ENCODE assay signal across 8 cellular contexts in the genomic region with DNA sequence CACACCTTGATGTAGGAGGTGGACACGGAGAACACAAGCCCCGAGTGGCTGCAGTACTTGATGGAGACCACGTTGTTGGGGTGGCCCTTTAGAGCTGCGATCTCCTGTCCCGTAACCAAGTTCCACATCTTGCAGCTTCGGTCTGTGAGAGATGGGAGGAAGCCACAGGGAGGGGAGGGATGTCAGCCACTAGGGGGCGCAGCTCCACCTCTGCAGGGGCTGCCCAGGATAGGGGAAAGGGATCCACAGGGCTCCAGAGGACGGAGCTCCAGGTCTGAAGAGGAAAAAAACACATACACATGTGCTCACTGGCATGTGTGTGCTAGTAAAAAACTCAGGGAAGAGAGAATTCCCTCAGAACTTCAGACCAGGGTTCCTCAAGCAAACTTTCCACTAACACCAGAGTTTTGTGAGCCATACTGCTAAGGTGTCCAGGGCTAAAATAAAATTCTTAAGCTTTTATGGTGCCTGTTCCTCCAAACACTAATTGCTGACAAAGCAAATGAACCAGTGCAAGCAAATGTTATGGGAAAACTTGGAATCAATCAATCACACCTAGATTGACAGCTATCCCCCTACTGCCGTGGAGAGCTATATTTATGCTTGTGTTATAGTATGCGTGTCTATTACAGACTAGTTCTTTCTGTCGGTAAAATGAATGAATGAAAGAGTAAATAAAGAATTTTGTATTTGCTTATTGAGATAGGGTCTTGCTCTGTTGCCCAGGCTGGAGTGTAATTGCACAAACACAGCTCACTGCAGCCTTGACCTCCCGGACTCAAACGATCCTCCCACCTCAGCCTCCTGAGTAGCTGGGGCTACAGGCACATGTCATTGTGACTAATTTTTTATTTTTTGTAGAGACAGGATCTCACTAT. TPM values are rescaled to one million over a fixed set of nuclear protein-coding genes. Genes with fewer than 3 reads are reported as not detected.
DNase-seq lines count a peak whose midpoint lies in the region; ATAC-seq, FAIRE-seq and TF ChIP-seq lines count a peak whose summit lies in the region.

No MANE protein-coding gene starts in this region.

- TF ChIP-seq CTCF in D721Med (IDR thresholded peaks at IDR 0.05; ENCODE audit: insufficient read depth, missing control alignments) (peak; percentile 98), astrocyte of the cerebellum (IDR thresholded peaks at IDR 0.05; ENCODE audit: low read depth, low read length, missing control alignments) (peak; percentile 35), mucosa of descending colon (IDR thresholded peaks at IDR 0.05) (peak; percentile 40), transverse colon (IDR thresholded peaks at IDR 0.05) (peak; percentile 28 to 51 (median 46))

- H3K4me3 ChIP-seq in astrocyte of the cerebellum (ENCODE audit: low read depth, low read length) (no peak overlapping the region), mucosa of descending colon (no peak overlapping the region), transverse colon (no peak overlapping the region)

- WGBS in transverse colon (ENCODE audit: low coverage in 1 of 2), 2 donors: 89 to 96% methylated on average over 5 to 13 of the region's 13 CpGs

- intact Hi-C loops in mucosa of descending colon (cut with DNase I, micrococcal nuclease): no loop called here
- intact Hi-C loops in transverse colon (cut with DNase I; ENCODE audit: low total_unique reads): loop anchor here (10.0 kb wide), 1 partner anchor 245 kb away; no protein-coding TSS in a partner anchor

- peaks cover 8% of the 10 kb centered on the region for H3K36me3 Mint-ChIP-seq in T-helper 17 cell (ENCODE audit: low read depth)

- no peak overlapping the region for H3K27ac ChIP-seq in transverse colon

- no peak overlapping the region for H3K27ac Mint-ChIP-seq in T-helper 17 cell

- no peak for FAIRE-seq in D721Med (lab: Jason Lieb, UNC)

- no peaks in the 10 kb centered on the region for H3K4me1 Mint-ChIP-seq in T-helper 17 cell

- TF ChIP-seq EP300 in transverse colon (IDR thresholded peaks at IDR 0.05; ENCODE audit: low read depth): no peak

- H3K27me3 Mint-ChIP-seq in T-helper 17 cell: no peaks in the 10 kb centered on the region

- TF ChIP-seq POLR2A in transverse colon (IDR thresholded peaks at IDR 0.05): no peak

- ATAC-seq in T-helper 17 cell: peak; percentile 64
- ATAC-seq in mucosa of descending colon: peak; percentile 72
- ATAC-seq in HG03571 (IDR thresholded peaks at IDR 0.05; ENCODE audit: unreplicated experiment): no peak
- no peak for ATAC-seq in HG02759 (IDR thresholded peaks at IDR 0.05; ENCODE audit: unreplicated experiment)

- in situ Hi-C loops in astrocyte of the cerebellum (cut with HindIII; ENCODE audit: low sequenced_read_pairs) (no loop called here), transverse colon (cut with MboI; ENCODE audit: low pct_ligation_motif_present in 1 of 4, low pct_unique_long_range_greater_than_20kb in 1 of 4, low sequenced_read_pairs in 3 of 4) (loop anchor here in 3 of 4 donors (5.0 to 25.0 kb wide), 3 partner anchors 62 to 135 kb away; partner anchors contain the start of gene CACNA1S (in 2 of the 3))

- DNase-seq in D721Med (ENCODE audit: insufficient read length, low spot score) (peak; percentile 99), HuH-7 (ENCODE audit: low spot score) (peak; percentile 90), T-helper 17 cell (peak; percentile 35 to 55 (median 53)), astrocyte of the cerebellum (ENCODE audit: low read depth) (no peak), mucosa of descending colon (peak; percentile 56 to 68 (median 66)), transverse colon (peak; percentile 53)

- H3K36me3 ChIP-seq in mucosa of descending colon (ENCODE audit: low read depth) (no peaks in the 10 kb centered on the region), transverse colon (no peaks in the 10 kb centered on the region)

- no peaks in the 10 kb centered on the region for H3K27me3 ChIP-seq in transverse colon

- no peak overlapping the region for H3K4me3 Mint-ChIP-seq in T-helper 17 cell

- H3K9me3 ChIP-seq in T-helper 17 cell (ENCODE audit: control insufficient read depth, low read length, poor library complexity, severe bottlenecking) (no peaks in the 10 kb centered on the region), mucosa of descending colon (no peaks in the 10 kb centered on the region), transverse colon (no peaks in the 10 kb centered on the region)

- no peaks in the 10 kb centered on the region for H3K4me1 ChIP-seq in mucosa of descending colon (ENCODE audit: low read depth)
- H3K4me1 ChIP-seq in transverse colon: no peaks in the 10 kb centered on the region

RNA-seq across cellular contexts. Expression of gene KIF21B, which starts 43.7 kb away (rescaled TPM):
- total RNA-seq in T-helper 17 cell (10 to 100 TPM; 78.4 to 87.7 TPM), mucosa of descending colon (10 to 100 TPM in 1 of 3 donors, 1 to 10 TPM in 2; 3.2 to 10.5 (median 4.0) TPM), transverse colon (10 to 100 TPM in 3 of 4 donors, 1 to 10 TPM in 1; 3.2 to 40.4 (median 22.7) TPM)

Comparison
In these comparisons a context has a peak if more than half of its experiments do, and no peak if none do; other contexts are left out.
1. CTCF ChIP-seq: peak in every context shown above with its lines; median percentile 98 in D721Med; 46 in transverse colon; 40 in mucosa of descending colon; 35 in astrocyte of the cerebellum.
2. ATAC-seq: peak in T-helper 17 cell (single experiment) and mucosa of descending colon (single experiment); none in HG03571 (single experiment) and HG02759 (single experiment).